In the genomic region with DNA sequence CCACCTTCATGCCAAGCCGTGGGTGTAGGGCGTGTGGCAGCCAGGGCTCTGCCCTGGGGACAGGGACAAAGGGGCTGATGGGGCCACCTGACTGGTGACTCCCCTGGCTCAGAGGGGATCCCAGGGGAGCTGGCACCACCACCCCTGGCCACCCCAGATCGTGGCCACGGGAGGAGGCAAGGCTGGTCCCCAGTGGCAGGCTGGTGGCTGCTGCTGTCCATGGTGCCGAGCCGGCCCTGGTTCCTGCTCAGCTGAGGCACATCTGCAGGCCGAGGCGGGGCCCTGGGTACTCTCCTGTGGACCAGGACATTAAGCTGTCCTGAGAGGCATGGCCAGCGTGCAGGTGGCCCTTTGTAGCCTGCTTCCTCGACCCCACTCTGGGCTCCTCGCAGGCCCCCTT, we compare ENCODE assay signal across 18 cellular contexts. TPM values are rescaled to one million over a fixed set of nuclear protein-coding genes. Genes with fewer than 3 reads are reported as not detected.
"Had no signal": no experiment of that assay in that cellular context is flagged by ENCODE, and none has a peak within 500 bp of the region (broad histone marks: within the 10 kb centered on the region; RNA-seq: fewer than 3 reads in every experiment).

No MANE protein-coding gene starts in this region.

- H3K4me1 ChIP-seq: heart right ventricle, left ventricle myocardium inferior, upper lobe of left lung had no signal

- ATAC-seq: heart right ventricle; stimulated activated memory B cell treated with anti-CD40 and anti-IgM and Interleukin-4, amounts not matched to agents 10 μg/mL and 1 μg/mL and 100 μg/mL, for 72 hours had no signal

- H3K9me3 ChIP-seq: heart right ventricle, left ventricle myocardium inferior, upper lobe of left lung had no signal

- H3K27me3 ChIP-seq: upper lobe of left lung had no signal

- H3K4me3 ChIP-seq: coronary artery, heart right ventricle, left ventricle myocardium inferior, skin epidermis, upper lobe of left lung had no signal

- H2AFZ ChIP-seq: parathyroid adenoma had no signal

- H3K9ac ChIP-seq: parathyroid adenoma had no signal

- DNase-seq: activated CD4-positive, alpha-beta T cell treated with anti-CD3 and anti-CD28 coated beads, Interleukin-2, amount 10 ng/mL, durations not matched to agents 24 days and 14 days; activated CD8-positive, alpha-beta memory T cell treated with anti-CD3 and anti-CD28 coated beads for 24 hours; activated naive CD4-positive, alpha-beta T cell treated with anti-CD3 and anti-CD28 coated beads for 36 hours; activated T-cell treated with anti-CD3 and anti-CD28 coated beads for 4 hours; central memory CD4-positive, alpha-beta T cell; effector CD4-positive, alpha-beta T cell; foreskin melanocyte; heart right ventricle; islet precursor cell; left ventricle myocardium inferior; mesendoderm; substantia nigra; upper lobe of left lung had no signal

- H3K36me3 ChIP-seq: heart right ventricle, left ventricle myocardium inferior, upper lobe of left lung had no signal

- H3K27ac ChIP-seq: coronary artery, heart right ventricle, left ventricle myocardium inferior, parathyroid adenoma, skin epidermis, upper lobe of left lung had no signal

- H3K79me2 ChIP-seq: parathyroid adenoma had no signal

RNA-seq across cellular contexts. Expression of a gene that starts 47.5 kb away (rescaled TPM):
- total RNA-seq: activated CD4-positive, alpha-beta T cell treated with anti-CD3 and anti-CD28 coated beads, Interleukin-2, amount 10 ng/mL, durations not matched to agents 24 days and 14 days; activated naive CD4-positive, alpha-beta T cell treated with anti-CD3 and anti-CD28 coated beads for 36 hours; activated T-helper 17 cell treated with anti-CD3 and anti-CD28 coated beads, Interleukin-2, amount 50 U/mL, for 72 hours had no signal
